15 cellular contexts compared by ENCODE assay signal in genomic region chr16:53732296-53732929, GRCh38. TPM values are rescaled to one million over a fixed set of nuclear protein-coding genes. Genes with fewer than 3 reads are reported as not detected.
DNase-seq lines count a peak whose midpoint lies in the region; ATAC-seq and TF ChIP-seq lines count a peak whose summit lies in the region.
"Had no signal": no experiment of that assay in that cellular context is flagged by ENCODE, and none has a peak within 500 bp of the region (broad histone marks: within the 10 kb centered on the region; RNA-seq: fewer than 3 reads in every experiment).

No MANE protein-coding gene starts in this region.

- peaks cover 16% of the 10 kb centered on the region for H3K4me1 ChIP-seq in mucosa of descending colon (ENCODE audit: low read depth)
- H3K4me1 ChIP-seq: Peyer's patch had no signal

- no peaks in the 10 kb centered on the region for H3K36me3 ChIP-seq in mucosa of descending colon (ENCODE audit: low read depth)
- H3K36me3 ChIP-seq: gastrocnemius medialis, Peyer's patch had no signal

- intact Hi-C loops in mucosa of descending colon (cut with DNase I, micrococcal nuclease) = no loop called here

- DNase-seq in ELF-1 (ENCODE audit: low read depth, low spot score) = peak; percentile 43
- DNase-seq in M059J (ENCODE audit: low read depth) = peak; percentile 77
- DNase-seq in dermis microvascular lymphatic vessel endothelial cell (ENCODE audit: low read depth in 2 of 2) = peak; percentile 50 to 90
- DNase-seq in mucosa of descending colon = peak in 1 of 3 donors; percentile 58
- no peak for DNase-seq in Ammon's horn (ENCODE audit: low spot score)
- no peak for DNase-seq in foreskin fibroblast
- no peak for DNase-seq in NCI-H1436 treated with DMSO at 0.1 percent for 48 hours (lab: John Stamatoyannopoulos, UW)
- DNase-seq: activated CD4-positive, CD25-positive, alpha-beta regulatory T cell treated with anti-CD3 and anti-CD28 coated beads, Interleukin-2, amount 50 U/mL, for 72 hours; anterior cingulate cortex; CD4-positive, alpha-beta memory T cell; effector CD4-positive, alpha-beta T cell; gastrocnemius medialis; naive thymus-derived CD8-positive, alpha-beta T cell; NCI-H446; Peyer's patch had no signal

- H3K9me3 ChIP-seq in mucosa of descending colon = no peaks in the 10 kb centered on the region
- H3K9me3 ChIP-seq: gastrocnemius medialis, Peyer's patch had no signal

- ATAC-seq in mucosa of descending colon = peak; percentile 95
- ATAC-seq: naive thymus-derived CD8-positive, alpha-beta T cell had no signal

- TF ChIP-seq CTCF in mucosa of descending colon (IDR thresholded peaks at IDR 0.05) = no peak
- no peak for TF ChIP-seq CTCF in foreskin fibroblast (IDR thresholded peaks at IDR 0.05; ENCODE audit: low read depth, low read length)

- H3K4me3 ChIP-seq in mucosa of descending colon (no peak overlapping the region), foreskin fibroblast (ENCODE audit: low read depth in 1 of 2, low read length in 2 of 2) (no peak overlapping the region)
- H3K4me3 ChIP-seq: gastrocnemius medialis, Peyer's patch had no signal

RNA-seq across cellular contexts. Expression of gene FTO, which starts 28.5 kb away (rescaled TPM):
- 96.1 and 132 TPM in 2 replicates for total RNA-seq in M059J (2014; rRNA removed; shearing (Covaris generic))
- total RNA-seq in dermis microvascular lymphatic vessel endothelial cell = 39.4 and 65.4 TPM in 2 replicates
- 10 to 100 TPM; 38.0 to 81.7 (median 39.1) TPM for total RNA-seq in mucosa of descending colon

RNA-seq across cellular contexts. Expression of gene RPGRIP1L, which starts 28.8 kb away (rescaled TPM):
- total RNA-seq in M059J (2014; rRNA removed; shearing (Covaris generic)) = 7.1 and 12.5 TPM in 2 replicates
- total RNA-seq in dermis microvascular lymphatic vessel endothelial cell (3.9 and 4.4 TPM in 2 replicates), mucosa of descending colon (1 to 10 TPM; 2.1 to 5.3 (median 3.8) TPM)

Comparison
In these comparisons a context has a peak if more than half of its experiments do, and no peak if none do; other contexts are left out.
1. DNase-seq: peak in ELF-1 (single experiment), M059J (single experiment) and dermis microvascular lymphatic vessel endothelial cell (2 of 2); none in Ammon's horn (single experiment), foreskin fibroblast (0 of 2) and NCI-H1436 treated with DMSO at 0.1 percent for 48 hours (single experiment).